19 cellular contexts compared by ENCODE assay signal in the genomic region with DNA sequence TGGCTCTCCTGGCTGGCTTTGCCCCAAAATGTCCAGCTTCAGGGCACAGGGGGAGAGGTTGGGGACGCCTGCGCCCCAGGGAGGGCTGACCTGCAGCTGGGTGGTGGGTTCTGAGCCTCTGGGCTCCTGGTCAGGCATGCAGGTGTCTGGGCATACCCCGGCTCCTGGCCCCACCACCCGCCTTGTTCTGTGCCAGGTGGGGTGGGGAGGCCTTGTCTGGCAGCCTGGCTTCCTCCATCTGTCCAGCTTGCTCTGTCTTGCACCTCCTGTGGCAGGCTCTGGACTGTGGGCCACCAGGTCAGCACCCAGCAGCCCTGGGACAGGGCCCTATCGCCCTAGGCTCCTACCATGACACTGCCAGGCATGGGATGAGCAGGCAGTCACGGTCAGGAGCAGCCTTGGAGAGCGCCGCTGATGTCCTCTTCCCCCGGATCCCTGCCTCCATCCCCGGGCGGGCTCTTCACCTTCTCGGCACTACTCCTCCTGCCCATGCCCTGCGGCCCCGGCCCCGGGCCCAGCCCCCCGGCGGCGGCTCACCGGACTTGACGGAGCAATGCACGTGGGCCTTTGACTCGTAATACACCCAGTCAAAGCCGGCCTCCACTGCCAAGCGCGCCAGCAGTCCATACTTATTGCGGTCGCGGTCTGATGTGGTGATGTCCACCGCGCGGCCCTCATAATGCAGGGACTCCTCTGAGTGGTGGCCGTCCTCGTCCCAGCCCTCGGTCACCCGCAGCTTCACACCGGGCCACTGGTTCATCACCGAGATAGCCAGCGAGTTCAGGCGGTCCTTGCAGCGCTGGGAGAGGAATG. TPM values are rescaled to one million over a fixed set of nuclear protein-coding genes. Genes with fewer than 3 reads are reported as not detected.
DNase-seq lines count a peak whose midpoint lies in the region; ATAC-seq and TF ChIP-seq lines count a peak whose summit lies in the region.
"Had no signal": no experiment of that assay in that cellular context is flagged by ENCODE, and none has a peak within 500 bp of the region (broad histone marks: within the 10 kb centered on the region; RNA-seq: fewer than 3 reads in every experiment).

No MANE protein-coding gene starts in this region.

- 34% methylated on average over 29 of the region's 40 CpGs for WGBS in smooth muscle cell (ENCODE audit: low lambda C conversion rate)

- H3K27ac ChIP-seq in WERI-Rb-1 (no peak overlapping the region), smooth muscle cell (ENCODE audit: low read depth) (no peak overlapping the region), tibial artery (no peak overlapping the region)
- H3K27ac ChIP-seq: A549, SJSA1 had no signal

- H3K36me3 ChIP-seq in WERI-Rb-1 (no peaks in the 10 kb centered on the region), smooth muscle cell (ENCODE audit: low read depth) (no peaks in the 10 kb centered on the region), tibial artery (no peaks in the 10 kb centered on the region)
- H3K36me3 ChIP-seq: SJSA1 had no signal

- H3K27me3 Mint-ChIP-seq in activated T-cell treated with anti-CD3 and anti-CD28 coated beads, Interleukin-2, amount 50 U/mL, for 24 hours, result peaks cover 77% of the 10 kb centered on the region
- peaks cover 58% of the 10 kb centered on the region for H3K27me3 Mint-ChIP-seq in activated T-cell treated with anti-CD3 and anti-CD28 coated beads, Interleukin-2, amount 50 U/mL, for 4 hours (ENCODE audit: low read depth)
- peaks cover 75% of the 10 kb centered on the region for H3K27me3 Mint-ChIP-seq in T-helper 17 cell

- H3K4me3 ChIP-seq in WERI-Rb-1 (ENCODE audit: low read depth, low read length) (peak overlapping the region; percentile 47), iPS-18c (ENCODE audit: insufficient read depth, low read depth, low read length) (peak overlapping the region; percentile 32; the same call in 1 of the 2 replicates), smooth muscle cell (no peak overlapping the region), tibial artery (no peak overlapping the region)
- H3K4me3 ChIP-seq: A549, SJSA1 had no signal

- H3K9me3 ChIP-seq in WERI-Rb-1 (ENCODE audit: severe bottlenecking) (peaks cover 3% of the 10 kb centered on the region), iPS-18c (ENCODE audit: control insufficient read depth, insufficient read depth, low read length) (no peaks in the 10 kb centered on the region), T-helper 17 cell (ENCODE audit: control insufficient read depth, low read length, poor library complexity, severe bottlenecking) (no peaks in the 10 kb centered on the region), smooth muscle cell (replicated peaks; ENCODE audit: low read depth) (no peaks in the 10 kb centered on the region), tibial artery (no peaks in the 10 kb centered on the region)
- H3K9me3 ChIP-seq: A549, SJSA1 had no signal

- H3K4me2 ChIP-seq in smooth muscle cell, result no peak overlapping the region

- no peak overlapping the region for H3K9ac ChIP-seq in smooth muscle cell (ENCODE audit: low read depth)

- H3K9me3 Mint-ChIP-seq in activated T-cell treated with anti-CD3 and anti-CD28 coated beads, Interleukin-2, amount 50 U/mL, for 24 hours, result no peaks in the 10 kb centered on the region
- no peaks in the 10 kb centered on the region for H3K9me3 Mint-ChIP-seq in activated T-cell treated with anti-CD3 and anti-CD28 coated beads, Interleukin-2, amount 50 U/mL, for 4 hours
- H3K9me3 Mint-ChIP-seq in stimulated activated effector memory CD8-positive, alpha-beta T cell treated with anti-CD3 and anti-CD28 coated beads, Interleukin-12 subunit alpha, Interleukin-12 subunit beta, amount 100 ng/mL, for 72 hours, result no peaks in the 10 kb centered on the region
- H3K9me3 Mint-ChIP-seq: activated naive CD4-positive, alpha-beta T cell treated with anti-CD3 and anti-CD28 coated beads, Interleukin-2, amount 50 U/mL, for 72 hours; CD8-positive, alpha-beta memory T cell; HFFc6 had no signal

- no peaks in the 10 kb centered on the region for H3F3A ChIP-seq in smooth muscle cell (ENCODE audit: low read depth)

- H2AFZ ChIP-seq in smooth muscle cell (ENCODE audit: low read depth), result no peak overlapping the region

- H3K4me1 Mint-ChIP-seq in activated T-cell treated with anti-CD3 and anti-CD28 coated beads, Interleukin-2, amount 50 U/mL, for 24 hours (ENCODE audit: low read depth), result peaks cover 24% of the 10 kb centered on the region
- peaks cover 28% of the 10 kb centered on the region for H3K4me1 Mint-ChIP-seq in activated T-cell treated with anti-CD3 and anti-CD28 coated beads, Interleukin-2, amount 50 U/mL, for 4 hours (ENCODE audit: low read depth)
- H3K4me1 Mint-ChIP-seq in stimulated activated effector memory CD8-positive, alpha-beta T cell treated with anti-CD3 and anti-CD28 coated beads, Interleukin-12 subunit alpha, Interleukin-12 subunit beta, amount 100 ng/mL, for 72 hours, result peaks cover 12% of the 10 kb centered on the region
- H3K4me1 Mint-ChIP-seq in T-helper 17 cell, result peaks cover 9% of the 10 kb centered on the region

- intact Hi-C loops in tibial artery (cut with DNase I; ENCODE audit: low total_unique reads), result loop anchor here (10.0 kb wide), 1 partner anchor 248 kb away; a partner anchor contains a TSS

- H4K20me1 ChIP-seq in smooth muscle cell (ENCODE audit: low read depth), result no peaks in the 10 kb centered on the region

- H3K4me1 ChIP-seq in smooth muscle cell (ENCODE audit: low read depth), result peaks cover 4% of the 10 kb centered on the region
- peaks cover 6 to 42% (median 40%) of the 10 kb centered on the region in 4 donors for H3K4me1 ChIP-seq in tibial artery

- H3K4me3 Mint-ChIP-seq in activated T-cell treated with anti-CD3 and anti-CD28 coated beads, Interleukin-2, amount 50 U/mL, for 24 hours, result peak overlapping the region; percentile 54
- no peak overlapping the region for H3K4me3 Mint-ChIP-seq in activated T-cell treated with anti-CD3 and anti-CD28 coated beads, Interleukin-2, amount 50 U/mL, for 4 hours
- H3K4me3 Mint-ChIP-seq in stimulated activated effector memory CD8-positive, alpha-beta T cell treated with anti-CD3 and anti-CD28 coated beads, Interleukin-12 subunit alpha, Interleukin-12 subunit beta, amount 100 ng/mL, for 72 hours, result peak overlapping the region; percentile 48
- H3K4me3 Mint-ChIP-seq in T-helper 17 cell, result no peak overlapping the region

- H3K27me3 ChIP-seq in WERI-Rb-1 (ENCODE audit: insufficient read depth, low read depth, severe bottlenecking), result peaks cover 58% of the 10 kb centered on the region
- H3K27me3 ChIP-seq in smooth muscle cell (ENCODE audit: low read depth), result peaks cover 96% of the 10 kb centered on the region
- peaks cover 4 to 79% of the 10 kb centered on the region in 2 donors for H3K27me3 ChIP-seq in tibial artery

- TF ChIP-seq CTCF in WERI-Rb-1 (IDR thresholded peaks at IDR 0.05; ENCODE audit: low read depth, low read length) (no peak), smooth muscle cell (IDR thresholded peaks at IDR 0.05; ENCODE audit: borderline replicate concordance, insufficient read depth, poor library complexity, severe bottlenecking) (no peak), tibial artery (IDR thresholded peaks at IDR 0.05) (no peak)

- no peak for DNase-seq in activated T-cell treated with anti-CD3 and anti-CD28 coated beads, Interleukin-2, amount 50 U/mL, for 24 hours
- no peak for DNase-seq in activated T-cell treated with anti-CD3 and anti-CD28 coated beads, Interleukin-2, amount 50 U/mL, for 4 hours
- DNase-seq in WERI-Rb-1 (peak; percentile 29), T-helper 17 cell (no peak), smooth muscle cell (lab: John Stamatoyannopoulos, UW; ENCODE audit: unreplicated experiment) (no peak), tibial artery (no peak)
- DNase-seq in stimulated activated effector memory CD8-positive, alpha-beta T cell treated with anti-CD3 and anti-CD28 coated beads, Interleukin-12 subunit alpha, Interleukin-12 subunit beta, amount 100 ng/mL, for 72 hours (ENCODE audit: low spot score in 2 of 2), result no peak

- H3K36me3 Mint-ChIP-seq in activated T-cell treated with anti-CD3 and anti-CD28 coated beads, Interleukin-2, amount 50 U/mL, for 24 hours (ENCODE audit: low read depth), result no peaks in the 10 kb centered on the region
- no peaks in the 10 kb centered on the region for H3K36me3 Mint-ChIP-seq in activated T-cell treated with anti-CD3 and anti-CD28 coated beads, Interleukin-2, amount 50 U/mL, for 4 hours (ENCODE audit: insufficient read depth)
- H3K36me3 Mint-ChIP-seq in stimulated activated effector memory CD8-positive, alpha-beta T cell treated with anti-CD3 and anti-CD28 coated beads, Interleukin-12 subunit alpha, Interleukin-12 subunit beta, amount 100 ng/mL, for 72 hours, result no peaks in the 10 kb centered on the region
- H3K36me3 Mint-ChIP-seq in T-helper 17 cell (ENCODE audit: low read depth), result peaks cover 12% of the 10 kb centered on the region
- H3K36me3 Mint-ChIP-seq: activated naive CD4-positive, alpha-beta T cell treated with anti-CD3 and anti-CD28 coated beads, Interleukin-2, amount 50 U/mL, for 72 hours had no signal

- no peak for ATAC-seq in activated T-cell treated with anti-CD3 and anti-CD28 coated beads, Interleukin-2, amount 50 U/mL, for 4 hours
- ATAC-seq in stimulated activated effector memory CD8-positive, alpha-beta T cell treated with anti-CD3 and anti-CD28 coated beads, Interleukin-12 subunit alpha, Interleukin-12 subunit beta, amount 100 ng/mL, for 72 hours, result no peak
- ATAC-seq in T-helper 17 cell, result no peak

- H3K79me2 ChIP-seq in smooth muscle cell (ENCODE audit: low read depth), result no peaks in the 10 kb centered on the region

- H3K27ac Mint-ChIP-seq in activated T-cell treated with anti-CD3 and anti-CD28 coated beads, Interleukin-2, amount 50 U/mL, for 24 hours, result no peak overlapping the region
- no peak overlapping the region for H3K27ac Mint-ChIP-seq in stimulated activated effector memory CD8-positive, alpha-beta T cell treated with anti-CD3 and anti-CD28 coated beads, Interleukin-12 subunit alpha, Interleukin-12 subunit beta, amount 100 ng/mL, for 72 hours
- no peak overlapping the region for H3K27ac Mint-ChIP-seq in T-helper 17 cell
- H3K27ac Mint-ChIP-seq: activated naive CD4-positive, alpha-beta T cell treated with anti-CD3 and anti-CD28 coated beads, Interleukin-2, amount 50 U/mL, for 72 hours; HFFc6 had no signal

RNA-seq across cellular contexts. Expression of a gene that starts 3.6 kb away (rescaled TPM):
- under 1 TPM in 1 of 3 donors, not detected in 2; 0.28 TPM for total RNA-seq in activated T-cell treated with anti-CD3 and anti-CD28 coated beads, Interleukin-2, amount 50 U/mL, for 4 hours
- total RNA-seq in T-helper 17 cell (not detected), smooth muscle cell (0.09 TPM in 1 of 2 replicates, not detected in the other)
- not detected in 2 replicates for polyA plus RNA-seq in smooth muscle cell
- total RNA-seq: cardiac septum; CD8-positive, alpha-beta memory T cell; glomerular endothelial cell; HFFc6; HT1080; myocyte; skeletal muscle tissue had no signal
- polyA plus RNA-seq: CD8-positive, alpha-beta memory T cell had no signal

RNA-seq across cellular contexts. Expression of a gene that starts 15.8 kb away (rescaled TPM):
- total RNA-seq in activated T-cell treated with anti-CD3 and anti-CD28 coated beads, Interleukin-2, amount 50 U/mL, for 4 hours, result not detected
- total RNA-seq in T-helper 17 cell, result not detected
- not detected in 2 replicates for total RNA-seq in smooth muscle cell
- not detected in 2 replicates for polyA plus RNA-seq in smooth muscle cell
- total RNA-seq: activated naive CD4-positive, alpha-beta T cell treated with anti-CD3 and anti-CD28 coated beads, Interleukin-2, amount 50 U/mL, for 72 hours; cardiac septum; CD8-positive, alpha-beta memory T cell; glomerular endothelial cell; HFFc6; HT1080; SJSA1; skeletal muscle tissue; subcutaneous adipose tissue had no signal
- polyA plus RNA-seq: CD8-positive, alpha-beta memory T cell had no signal

Comparison
In these comparisons a context has a peak if more than half of its experiments do, and no peak if none do; other contexts are left out.
1. H3K4me3 Mint-ChIP-seq: peak in activated T-cell treated with anti-CD3 and anti-CD28 coated beads, Interleukin-2, amount 50 U/mL, for 24 hours (single experiment) and stimulated activated effector memory CD8-positive, alpha-beta T cell treated with anti-CD3 and anti-CD28 coated beads, Interleukin-12 subunit alpha, Interleukin-12 subunit beta, amount 100 ng/mL, for 72 hours (single experiment); none in activated T-cell treated with anti-CD3 and anti-CD28 coated beads, Interleukin-2, amount 50 U/mL, for 4 hours (single experiment) and T-helper 17 cell (single experiment).
2. H3K4me3 ChIP-seq: peak in WERI-Rb-1 (single experiment) and iPS-18c (single experiment); none in smooth muscle cell (single experiment) and tibial artery (0 of 2).